16 cellular contexts compared by ENCODE assay signal in genomic region chr17:4156750-4157381, GRCh38. TPM values are rescaled to one million over a fixed set of nuclear protein-coding genes. Genes with fewer than 3 reads are reported as not detected.
DNase-seq lines count a peak whose midpoint lies in the region; ATAC-seq, FAIRE-seq and TF ChIP-seq lines count a peak whose summit lies in the region.
"Had no signal": no experiment of that assay in that cellular context is flagged by ENCODE, and none has a peak within 500 bp of the region (broad histone marks: within the 10 kb centered on the region; RNA-seq: fewer than 3 reads in every experiment).

No MANE protein-coding gene starts in this region.

- H3K4me3 ChIP-seq in BLaER1 (no peak overlapping the region), WERI-Rb-1 (ENCODE audit: low read depth, low read length) (no peak overlapping the region), HepG2 (replicated peaks in 1 of 3; ENCODE audit: insufficient read depth in 1 of 3, low read depth in 2 of 3, low read length in 3 of 3) (no peak overlapping the region)

- DNase-seq in WERI-Rb-1 (peak; percentile 24), HepG2 (ENCODE audit: low spot score) (no peak), COR-L47 (lab: John Stamatoyannopoulos, UW) (no peak)
- DNase-seq: activated CD4-positive, alpha-beta T cell treated with anti-CD3 and anti-CD28 coated beads, Interleukin-2, amount 50 U/mL, for 4 hours; anterior cingulate cortex; HCEC 1CT; immature natural killer cell; NCI-H1048; stimulated activated CD4-positive, alpha-beta T cell treated with anti-CD3 and anti-CD28 coated beads, Interleukin-4, amount 100 ng/mL, for 4 hours; stimulated activated naive B cell treated with anti-CD40 and anti-IgM and Interleukin-4, amounts not matched to agents 10 μg/mL and 1 μg/mL and 100 μg/mL, for 72 hours had no signal

- TF ChIP-seq EP300 in HepG2 (IDR thresholded peaks at IDR 0.05; ENCODE audit: low read depth in 2 of 2, low read length in 2 of 2): no peak
- TF ChIP-seq EP300 in HepG2 (CRISPR knock-in tag; IDR thresholded peaks at IDR 0.05; ENCODE audit: borderline replicate concordance): no peak

- no peak for TF ChIP-seq POLR2A in HepG2 (IDR thresholded peaks at IDR 0.05; ENCODE audit: insufficient read depth in 1 of 2, low read depth in 2 of 2, low read length in 2 of 2)

- FAIRE-seq in HepG2 (lab: Jason Lieb, UNC): no peak

- peaks cover 23% of the 10 kb centered on the region for H3K4me1 ChIP-seq in BLaER1
- H3K4me1 ChIP-seq in HepG2 (ENCODE audit: insufficient read depth, low read length): 0 out of 2 replicates have a peak, but pooled peaks cover 5% of the 10 kb centered on the region

- POLR2A ChIA-PET in HepG2 (lab: Yijun Ruan, JAX): no interaction called here

- no peaks in the 10 kb centered on the region for H3K79me2 ChIP-seq in HepG2 (ENCODE audit: insufficient read depth, low read length)

- TF ChIP-seq RAD21 in HepG2 (CRISPR knock-in tag; IDR thresholded peaks at IDR 0.05): no peak

- CTCF ChIA-PET in HepG2 (lab: Yijun Ruan, JAX; ENCODE audit: low intra/inter-chr PET ratio, low total read pairs): no interaction called here

- 86% methylated on average over 10 of the region's 16 CpGs for WGBS in HepG2 (ENCODE audit: low lambda C conversion rate)

- no peaks in the 10 kb centered on the region for H4K20me1 ChIP-seq in BLaER1
- no peaks in the 10 kb centered on the region for H4K20me1 ChIP-seq in HepG2 (ENCODE audit: insufficient read depth, low read length)

- ATAC-seq in HepG2 (peak; percentile 61), HG03196 (IDR thresholded peaks at IDR 0.05; ENCODE audit: unreplicated experiment) (no peak), HG03521 (IDR thresholded peaks at IDR 0.05; ENCODE audit: unreplicated experiment) (no peak), HG03025 (IDR thresholded peaks at IDR 0.05; ENCODE audit: low FRiP score, unreplicated experiment) (no peak)
- ATAC-seq: stimulated activated naive B cell treated with anti-CD40 and anti-IgM and Interleukin-4, amounts not matched to agents 10 μg/mL and 1 μg/mL and 100 μg/mL, for 72 hours had no signal

- intact Hi-C loops in HepG2 (cut with micrococcal nuclease; ENCODE audit: unreplicated experiment): no loop called here

- H3K36me3 ChIP-seq in BLaER1 (no peaks in the 10 kb centered on the region), WERI-Rb-1 (no peaks in the 10 kb centered on the region; the same call in 1 of the 2 replicates), HepG2 (replicated peaks in 1 of 2; ENCODE audit: control insufficient read depth in 1 of 2, insufficient read depth in 2 of 2, low read length in 2 of 2) (no peaks in the 10 kb centered on the region)

- no peak overlapping the region for H2AFZ ChIP-seq in HepG2 (ENCODE audit: low read length)

- H3K9ac ChIP-seq in BLaER1 (0 out of 2 replicates have a peak overlapping the region, but pooled peaks have one; percentile 5), HepG2 (ENCODE audit: insufficient read depth, low read depth, low read length) (no peak overlapping the region)

- H3K27me3 ChIP-seq in BLaER1: no peaks in the 10 kb centered on the region
- H3K27me3 ChIP-seq in WERI-Rb-1 (ENCODE audit: insufficient read depth, low read depth, severe bottlenecking): no peaks in the 10 kb centered on the region
- no peaks in the 10 kb centered on the region for H3K27me3 ChIP-seq in HepG2 (ENCODE audit: control insufficient read depth in 1 of 2, insufficient read depth in 2 of 2, low read length in 2 of 2)

- BruUV-seq in HepG2 (replicated peaks; lab: Mats Ljungman, UMichigan): no TSS peak

- in situ Hi-C loops in HepG2 (cut with HindIII; ENCODE audit: extremely low pct_ligation_motif_present, low pct_unique_long_range_greater_than_20kb): no loop called here

- H3K4me2 ChIP-seq in BLaER1 (no peak overlapping the region), HepG2 (ENCODE audit: low read depth, low read length) (no peak overlapping the region)

- H3K9me3 ChIP-seq in BLaER1 (no peaks in the 10 kb centered on the region), WERI-Rb-1 (ENCODE audit: severe bottlenecking) (no peaks in the 10 kb centered on the region), HepG2 (ENCODE audit: low read length) (no peaks in the 10 kb centered on the region)

- peak overlapping the region; percentile 35; the same call in 1 of the 2 replicates for H3K27ac ChIP-seq in BLaER1
- no peak overlapping the region for H3K27ac ChIP-seq in WERI-Rb-1
- no peak overlapping the region for H3K27ac ChIP-seq in HepG2 (ENCODE audit: extremely low read length, insufficient read depth, low read length)
- H3K27ac ChIP-seq: C4-2B had no signal

- TF ChIP-seq CTCF in GM12874 (IDR thresholded peaks at IDR 0.05; ENCODE audit: insufficient read depth, low read depth, low read length) (peak; percentile 13; the same call in 1 of the 2 replicates), WERI-Rb-1 (IDR thresholded peaks at IDR 0.05; ENCODE audit: low read depth, low read length) (peak; percentile 53), HepG2 (CRISPR knock-in tag; IDR thresholded peaks at IDR 0.05) (no peak)

TF ChIP-seq in HepG2, 621 proteins besides CTCF, POLR2A, EP300 and RAD21 (continues in another document):
- no peak for TF ChIP-seq GFI1 (CRISPR knock-in tag; IDR thresholded peaks at IDR 0.05; ENCODE audit: borderline replicate concordance)
- no peak for TF ChIP-seq UBTF (CRISPR knock-in tag; IDR thresholded peaks at IDR 0.05)
- TF ChIP-seq ARHGAP35 (CRISPR knock-in tag; IDR thresholded peaks at IDR 0.05; ENCODE audit: borderline replicate concordance): no peak
- TF ChIP-seq HNRNPL (IDR thresholded peaks at IDR 0.05; ENCODE audit: low read depth, low read length): no peak

RNA-seq across cellular contexts. Expression of gene CYB5D2, which starts 13.9 kb away (rescaled TPM):
- total RNA-seq in HepG2 (2016; rRNA removed; fragmentation: Illumina TruSeq; extraction: Trizol): 5.8 and 7.6 TPM in 2 replicates
- total RNA-seq in HepG2 (2016; cell fraction: cytosol; rRNA removed; fragmentation: Illumina TruSeq; extraction: Trizol; ENCODE audit: low read depth): 12.7 and 15.9 TPM in 2 replicates
- 7.0 and 8.3 TPM in 2 replicates for total RNA-seq in HepG2 (2016; cell fraction: insoluble cytoplasmic fraction; rRNA removed; fragmentation: Illumina TruSeq; extraction: Trizol)
- 5.7 and 7.6 TPM in 2 replicates for total RNA-seq in HepG2 (2016; cell fraction: membrane; rRNA removed; fragmentation: Illumina TruSeq; extraction: Trizol)
- 4.0 and 5.4 TPM in 2 replicates for total RNA-seq in HepG2 (2016; cell fraction: nucleus; rRNA removed; fragmentation: Illumina TruSeq; extraction: Trizol)
- 9.6 and 12.2 TPM in 2 replicates for polyA plus RNA-seq in HepG2 (2011; rRNA removed)
- 12.1 and 14.6 TPM in 2 replicates for polyA plus RNA-seq in HepG2 (2011; cell fraction: cytosol; rRNA removed)
- polyA plus RNA-seq in HepG2 (2011; cell fraction: nucleus; rRNA removed): 9.1 and 11.2 TPM in 2 replicates
- 6.8 and 7.4 TPM in 2 replicates for polyA plus RNA-seq in HepG2 (2012)
- polyA plus RNA-seq in HepG2 (2016; cell fraction: cytosol; fragmentation: Illumina TruSeq; extraction: Trizol; ENCODE audit: low read depth): 7.9 and 8.9 TPM in 2 replicates
- 7.6 and 7.9 TPM in 2 replicates for polyA plus RNA-seq in HepG2 (2016; cell fraction: insoluble cytoplasmic fraction; fragmentation: Illumina TruSeq; extraction: Trizol; ENCODE audit: low read depth)
- 3.4 and 5.5 TPM in 2 replicates for polyA plus RNA-seq in HepG2 (2016; cell fraction: membrane; fragmentation: Illumina TruSeq; extraction: Trizol; ENCODE audit: low read depth)
- 8.6 TPM in 2 replicates for polyA plus RNA-seq in HepG2 (2016; cell fraction: nucleus; fragmentation: Illumina TruSeq; extraction: Trizol; ENCODE audit: insufficient read depth, low read depth)
- 13.0 and 24.6 TPM in 2 replicates for polyA minus RNA-seq in HepG2 (2011; rRNA and poly(A)+ RNA removed; ENCODE audit: low replicate concordance)
- 3.0 and 5.1 TPM in 2 replicates for polyA minus RNA-seq in HepG2 (2011; cell fraction: cytosol; rRNA and poly(A)+ RNA removed)
- 3.9 and 4.4 TPM in 2 replicates for polyA minus RNA-seq in HepG2 (2011; cell fraction: nucleus; rRNA and poly(A)+ RNA removed)

RNA-seq across cellular contexts. Expression of gene ZZEF1, which starts 14.0 kb away (rescaled TPM):
- 8.7 and 10.2 TPM in 2 replicates for total RNA-seq in HepG2 (2016; rRNA removed; fragmentation: Illumina TruSeq; extraction: Trizol)
- 11.2 and 16.0 TPM in 2 replicates for total RNA-seq in HepG2 (2016; cell fraction: cytosol; rRNA removed; fragmentation: Illumina TruSeq; extraction: Trizol; ENCODE audit: low read depth)
- total RNA-seq in HepG2 (2016; cell fraction: insoluble cytoplasmic fraction; rRNA removed; fragmentation: Illumina TruSeq; extraction: Trizol): 7.8 and 8.6 TPM in 2 replicates
- total RNA-seq in HepG2 (2016; cell fraction: membrane; rRNA removed; fragmentation: Illumina TruSeq; extraction: Trizol): 4.6 and 5.0 TPM in 2 replicates
- total RNA-seq in HepG2 (2016; cell fraction: nucleus; rRNA removed; fragmentation: Illumina TruSeq; extraction: Trizol): 15.4 and 17.3 TPM in 2 replicates
- polyA plus RNA-seq in HepG2 (2011; rRNA removed): 7.7 and 7.9 TPM in 2 replicates
- 4.0 and 5.2 TPM in 2 replicates for polyA plus RNA-seq in HepG2 (2011; cell fraction: cytosol; rRNA removed)
- 20.2 and 21.4 TPM in 2 replicates for polyA plus RNA-seq in HepG2 (2011; cell fraction: nucleus; rRNA removed)
- 6.9 and 7.9 TPM in 2 replicates for polyA plus RNA-seq in HepG2 (2012)
- 0.45 and 0.49 TPM in 2 replicates for polyA plus RNA-seq in HepG2 (2016; cell fraction: cytosol; fragmentation: Illumina TruSeq; extraction: Trizol; ENCODE audit: low read depth)
- 3.4 and 5.0 TPM in 2 replicates for polyA plus RNA-seq in HepG2 (2016; cell fraction: insoluble cytoplasmic fraction; fragmentation: Illumina TruSeq; extraction: Trizol; ENCODE audit: low read depth)
- polyA plus RNA-seq in HepG2 (2016; cell fraction: membrane; fragmentation: Illumina TruSeq; extraction: Trizol; ENCODE audit: low read depth): 0.88 and 0.91 TPM in 2 replicates
- polyA plus RNA-seq in HepG2 (2016; cell fraction: nucleus; fragmentation: Illumina TruSeq; extraction: Trizol; ENCODE audit: insufficient read depth, low read depth): 18.8 and 20.1 TPM in 2 replicates
- polyA minus RNA-seq in HepG2 (2011; rRNA and poly(A)+ RNA removed; ENCODE audit: low replicate concordance): 37.0 and 76.8 TPM in 2 replicates
- 9.7 and 11.1 TPM in 2 replicates for polyA minus RNA-seq in HepG2 (2011; cell fraction: cytosol; rRNA and poly(A)+ RNA removed)
- 41.5 and 44.0 TPM in 2 replicates for polyA minus RNA-seq in HepG2 (2011; cell fraction: nucleus; rRNA and poly(A)+ RNA removed)
